In the genomic region with DNA sequence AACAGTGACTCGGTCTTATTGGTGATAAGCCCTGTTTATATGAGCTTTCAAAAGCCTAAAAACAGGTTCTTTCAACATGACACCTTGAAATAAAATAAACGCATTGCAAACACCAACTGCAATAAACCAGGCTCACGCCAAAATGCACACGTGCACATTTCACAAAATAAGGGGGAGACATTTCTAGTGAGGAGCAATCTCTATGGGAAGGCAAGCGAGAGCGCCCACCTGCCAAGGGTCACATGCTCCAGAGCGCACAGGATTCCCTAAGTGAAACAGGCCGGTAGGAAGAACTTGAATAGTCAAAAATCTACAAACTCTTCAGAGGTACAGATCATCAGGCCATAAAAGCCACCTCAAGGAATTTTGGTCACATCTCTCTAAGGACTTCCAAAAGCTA, we compare ENCODE assay signal across 17 cellular contexts. TPM values are rescaled to one million over a fixed set of nuclear protein-coding genes. Genes with fewer than 3 reads are reported as not detected.
DNase-seq lines count a peak whose midpoint lies in the region; ATAC-seq and TF ChIP-seq lines count a peak whose summit lies in the region.
"Had no signal": no experiment of that assay in that cellular context is flagged by ENCODE, and none has a peak within 500 bp of the region (broad histone marks: within the 10 kb centered on the region; RNA-seq: fewer than 3 reads in every experiment).

No MANE protein-coding gene starts in this region.

- POLR2A ChIA-PET in MCF 10A (lab: Yijun Ruan, JAX) = interaction anchor here (0.9 to 3.6 kb wide), 10 partner anchors 13 to 139 kb away, joined by 3 to 15 read pairs (median 4); no protein-coding TSS in a partner anchor

- no peaks in the 10 kb centered on the region for H3K27me3 ChIP-seq in mammary epithelial cell (ENCODE audit: insufficient read depth, low read length)
- peaks cover 4% of the 10 kb centered on the region for H3K27me3 ChIP-seq in osteoblast (ENCODE audit: insufficient read depth, low read length)
- H3K27me3 ChIP-seq in upper lobe of left lung = no peaks in the 10 kb centered on the region

- H3K9me3 Mint-ChIP-seq in MCF 10A (ENCODE audit: unreplicated experiment) = no peaks in the 10 kb centered on the region
- H3K9me3 Mint-ChIP-seq: memory B cell had no signal

- TF ChIP-seq EP300 in upper lobe of left lung (IDR thresholded peaks at IDR 0.05) = no peak

- BruUV-seq in MCF 10A (replicated peaks; lab: Mats Ljungman, UMichigan) = no TSS peak
- BruUV-seq in mammary epithelial cell (replicated peaks; lab: Mats Ljungman, UMichigan) = no TSS peak

- H2AFZ ChIP-seq in mammary epithelial cell (ENCODE audit: low read depth, low read length) (no peak overlapping the region), osteoblast (ENCODE audit: low read length) (no peak overlapping the region)

- H3K4me3 ChIP-seq in mammary epithelial cell (replicated peaks in 1 of 3; ENCODE audit: insufficient read depth in 1 of 3, low read depth in 2 of 3, low read length in 3 of 3) (no peak overlapping the region), foreskin fibroblast (ENCODE audit: low read depth in 1 of 2, low read length in 2 of 2) (peak overlapping the region; percentile 81 to 92), osteoblast (ENCODE audit: insufficient read depth, low read length) (no peak overlapping the region), upper lobe of left lung (peak overlapping the region in 3 of 4 donors; percentile 55 to 84 (median 81))
- H3K4me3 ChIP-seq: GM12878 had no signal

- in situ Hi-C loops in mammary epithelial cell (cut with MboI; ENCODE audit: low sequenced_read_pairs in 2 of 2) = loop anchor here in 1 of 2 donors (25.0 kb wide), 1 partner anchor 582 kb away; no protein-coding TSS in a partner anchor

- H3K27ac ChIP-seq in mammary epithelial cell (ENCODE audit: insufficient read depth, low read depth, low read length) (no peak overlapping the region), osteoblast (ENCODE audit: low read depth, low read length) (no peak overlapping the region), upper lobe of left lung (peak overlapping the region in 2 of 4 donors; percentile 54 to 75)
- H3K27ac ChIP-seq: 22Rv1, parathyroid adenoma had no signal

- no peak for DNase-seq in MCF 10A (ENCODE audit: unreplicated experiment)
- no peak for DNase-seq in mammary epithelial cell
- no peak for DNase-seq in foreskin fibroblast
- no peak for DNase-seq in osteoblast (ENCODE audit: insufficient read length, low spot score, missing footprints)
- DNase-seq in upper lobe of left lung = no peak
- DNase-seq in HK-2 (ENCODE audit: unreplicated experiment) = no peak
- DNase-seq in left lobe of liver (ENCODE audit: low spot score) = no peak
- DNase-seq: activated CD4-positive, alpha-beta T cell treated with anti-CD3 and anti-CD28 coated beads for 1 hour; CD4-positive, alpha-beta memory T cell; NCI-H187 treated with DMSO at 0.1 percent for 48 hours; NCI-H524 treated with DMSO at 0.1 percent for 48 hours had no signal

- H3K27ac Mint-ChIP-seq in MCF 10A (ENCODE audit: low read depth, unreplicated experiment) = peak overlapping the region; percentile 0
- H3K27ac Mint-ChIP-seq: CD4-positive, alpha-beta memory T cell; memory B cell had no signal

- H3K79me2 ChIP-seq in mammary epithelial cell (ENCODE audit: insufficient read depth, low read length) (no peaks in the 10 kb centered on the region), osteoblast (ENCODE audit: insufficient read depth, low read length) (no peaks in the 10 kb centered on the region)
- H3K79me2 ChIP-seq: parathyroid adenoma had no signal

- intact Hi-C loops in MCF 10A (cut with micrococcal nuclease) (loop anchor here (1.0 kb wide), 1 partner anchor 570 kb away; no protein-coding TSS in a partner anchor), mammary epithelial cell (cut with micrococcal nuclease) (no loop called here)

- dilution Hi-C loops in mammary epithelial cell (cut with HindIII; ENCODE audit: low sequenced_read_pairs) = no loop called here

- H3K4me2 ChIP-seq in mammary epithelial cell (ENCODE audit: insufficient read depth, low read depth, low read length) (no peak overlapping the region), osteoblast (ENCODE audit: insufficient read depth, low read length) (peak overlapping the region; percentile 38)

- peaks cover 31% of the 10 kb centered on the region for H3K36me3 Mint-ChIP-seq in MCF 10A (ENCODE audit: insufficient read depth, unreplicated experiment)
- H3K36me3 Mint-ChIP-seq: CD4-positive, alpha-beta memory T cell; memory B cell had no signal

- WGBS in mammary epithelial cell (ENCODE audit: low coverage, missing lambda C conversion rate) = 92% methylated on average over 6 of the region's 8 CpGs
- WGBS in upper lobe of left lung, 2 donors = 61 to 68% methylated on average over 8 of the region's 8 CpGs

- no peak for TF ChIP-seq CTCF in MCF 10A (IDR thresholded peaks at IDR 0.05; ENCODE audit: unreplicated experiment)
- no peak for TF ChIP-seq CTCF in mammary epithelial cell (conservative IDR thresholded peaks at IDR 0.05 in 1 of 2, IDR thresholded peaks at IDR 0.05 in 1 of 2; ENCODE audit: extremely low read depth in 1 of 2, insufficient read depth in 1 of 2, low read depth in 1 of 2, low read length in 2 of 2)
- peak; percentile 19 for TF ChIP-seq CTCF in foreskin fibroblast (IDR thresholded peaks at IDR 0.05; ENCODE audit: low read depth, low read length)
- no peak for TF ChIP-seq CTCF in osteoblast (IDR thresholded peaks at IDR 0.05; ENCODE audit: extremely low read depth, low read depth, low read length)
- TF ChIP-seq CTCF in upper lobe of left lung (IDR thresholded peaks at IDR 0.05) = no peak

- ATAC-seq in upper lobe of left lung (ENCODE audit: low FRiP score in 2 of 2) (no peak), left lobe of liver (no peak), esophagus mucosa (no peak)
- ATAC-seq: GM12878 had no signal

- peaks cover 13% of the 10 kb centered on the region for H3K4me1 ChIP-seq in mammary epithelial cell (ENCODE audit: insufficient read depth, low read length)
- peaks cover 10% of the 10 kb centered on the region for H3K4me1 ChIP-seq in osteoblast (ENCODE audit: insufficient read depth, low read length)
- peaks cover 9 to 47% (median 28%) of the 10 kb centered on the region in 4 donors for H3K4me1 ChIP-seq in upper lobe of left lung

- H3K9me3 ChIP-seq in mammary epithelial cell (replicated peaks; ENCODE audit: insufficient read depth, low read length) (no peaks in the 10 kb centered on the region), osteoblast (ENCODE audit: low read depth, low read length) (no peaks in the 10 kb centered on the region), upper lobe of left lung (no peaks in the 10 kb centered on the region)

- peaks cover 56% of the 10 kb centered on the region for H3K4me1 Mint-ChIP-seq in MCF 10A (ENCODE audit: insufficient read depth, unreplicated experiment)
- H3K4me1 Mint-ChIP-seq: memory B cell had no signal

- H4K20me1 ChIP-seq in mammary epithelial cell (ENCODE audit: insufficient read depth, low read length) (no peaks in the 10 kb centered on the region), osteoblast (ENCODE audit: insufficient read depth, low read length) (no peaks in the 10 kb centered on the region)

- H3K9ac ChIP-seq in mammary epithelial cell (ENCODE audit: insufficient read depth, low read length) = no peak overlapping the region
- H3K9ac ChIP-seq: parathyroid adenoma had no signal

- H3K36me3 ChIP-seq in mammary epithelial cell (ENCODE audit: insufficient read depth, low read length) (no peaks in the 10 kb centered on the region), osteoblast (ENCODE audit: insufficient read depth, low read length) (no peaks in the 10 kb centered on the region), upper lobe of left lung (no peaks in the 10 kb centered on the region)

- no peaks in the 10 kb centered on the region for H3K27me3 Mint-ChIP-seq in MCF 10A (ENCODE audit: insufficient read depth, unreplicated experiment)

- TF ChIP-seq POLR2A in upper lobe of left lung (IDR thresholded peaks at IDR 0.05) = no peak

- CTCF ChIA-PET in MCF 10A (lab: Yijun Ruan, JAX) = interaction anchor here (0.6 to 18.9 kb wide), 7 partner anchors 12 to 571 kb away, joined by 3 to 248 read pairs (median 3); no protein-coding TSS in a partner anchor
- CTCF ChIA-PET in mammary epithelial cell (lab: Charles Lee; ENCODE audit: low non-redundant PET) = no interaction called here

- peak overlapping the region; percentile 81 for H3K4me3 Mint-ChIP-seq in MCF 10A (ENCODE audit: unreplicated experiment)
- H3K4me3 Mint-ChIP-seq: CD4-positive, alpha-beta memory T cell; memory B cell had no signal

RNA-seq across cellular contexts. Expression of gene PID1, which starts 1.9 kb away (rescaled TPM):
- total RNA-seq in MCF 10A (2022) = 123 and 211 TPM in 2 replicates
- total RNA-seq in mammary epithelial cell = 1 to 10 TPM in 1 of 2 donors, under 1 TPM in 1; 0.52 to 1.2 TPM
- 1.3 TPM for polyA plus RNA-seq in mammary epithelial cell
- polyA minus RNA-seq in mammary epithelial cell = not detected
- 9.8 and 11.8 TPM in 2 replicates for total RNA-seq in osteoblast
- total RNA-seq in upper lobe of left lung = 10 to 100 TPM; 20.8 to 59.7 (median 39.8) TPM
- 83.3 TPM for total RNA-seq in left lobe of liver
- 1.2 TPM for total RNA-seq in esophagus mucosa
- total RNA-seq: GM12878; T-helper 2 cell treated with Interferon-gamma antibody and Interleukin-4, amounts not matched to agents 100 ng/mL and 5 ng/mL, for 36 hours had no signal
- polyA plus RNA-seq: CD4-positive, alpha-beta memory T cell; GM12878 had no signal

Comparison
In these comparisons a context has a peak if more than half of its experiments do, and no peak if none do; other contexts are left out.
1. H3K4me3 ChIP-seq: peak in foreskin fibroblast (2 of 2) and upper lobe of left lung (3 of 4); none in mammary epithelial cell (0 of 3) and osteoblast (single experiment).